In the genomic region with DNA sequence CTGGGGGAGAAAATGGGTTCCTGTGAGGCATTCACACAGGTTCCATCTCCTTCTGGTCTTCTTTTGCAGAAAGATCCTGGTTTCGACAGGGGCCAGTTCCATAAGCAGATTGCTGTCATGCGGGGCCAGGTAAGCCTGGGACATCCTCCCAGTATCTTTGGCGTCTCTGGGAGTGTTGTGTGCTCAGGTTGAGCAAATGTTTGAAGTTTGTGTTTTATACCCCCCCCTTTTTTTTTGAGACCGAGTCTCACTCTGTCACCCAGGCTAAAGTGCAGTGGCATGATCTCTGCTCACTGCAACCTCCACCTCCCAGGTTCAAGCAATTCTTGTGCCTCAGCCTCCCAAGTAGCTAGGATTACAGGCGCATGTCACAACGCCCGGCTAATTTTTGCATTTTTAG, we compare ENCODE assay signal across 28 cellular contexts.
"Had no signal": no experiment of that assay in that cellular context is flagged by ENCODE, and none has a peak within 500 bp of the region (broad histone marks: within the 10 kb centered on the region; RNA-seq: fewer than 3 reads in every experiment).

No MANE protein-coding gene starts in this region.

- H3K27me3 Mint-ChIP-seq: dendritic cell treated with granulocyte-macrophage colony-stimulating factor and Interleukin-4, amounts not matched to agents 40 ng/mL and 50 ng/mL, for 4 days; effector memory CD8-positive, alpha-beta T cell had no signal

- H3K4me3 Mint-ChIP-seq: dendritic cell treated with granulocyte-macrophage colony-stimulating factor and Interleukin-4, amounts not matched to agents 40 ng/mL and 50 ng/mL, for 4 days; effector memory CD8-positive, alpha-beta T cell; endodermal cell had no signal

- ATAC-seq: effector memory CD8-positive, alpha-beta T cell; esophagus mucosa; foreskin keratinocyte; gastrocnemius medialis; gastroesophageal sphincter; heart left ventricle; heart right ventricle had no signal

- H3K4me1 ChIP-seq: colonic mucosa, esophagus muscularis mucosa, esophagus squamous epithelium, foreskin keratinocyte, gastrocnemius medialis, gastroesophageal sphincter, heart left ventricle had no signal

- H3K27ac ChIP-seq: colonic mucosa, coronary artery, dorsolateral prefrontal cortex, epithelial cell of prostate, esophagus muscularis mucosa, esophagus squamous epithelium, foreskin keratinocyte, gastrocnemius medialis, gastroesophageal sphincter, heart left ventricle, heart right ventricle had no signal

- DNase-seq: colonic mucosa; cortex of kidney; dermis blood vessel endothelial cell; dorsolateral prefrontal cortex; effector CD4-positive, alpha-beta T cell; effector CD8-positive, alpha-beta T cell; effector memory CD4-positive, alpha-beta T cell; effector memory CD8-positive, alpha-beta T cell; endodermal cell; esophagus squamous epithelium; foreskin fibroblast; foreskin keratinocyte; foreskin melanocyte; gastrocnemius medialis; glutamatergic neuron; head of caudate nucleus; heart left ventricle; heart right ventricle had no signal

- H3K27ac Mint-ChIP-seq: endodermal cell had no signal

- H3K36me3 ChIP-seq: colonic mucosa had no signal

- H3K9me3 Mint-ChIP-seq: dendritic cell treated with granulocyte-macrophage colony-stimulating factor and Interleukin-4, amounts not matched to agents 40 ng/mL and 50 ng/mL, for 4 days; effector memory CD8-positive, alpha-beta T cell; endodermal cell had no signal

- H3K9me3 ChIP-seq: colonic mucosa, esophagus muscularis mucosa, esophagus squamous epithelium, gastrocnemius medialis, gastroesophageal sphincter, heart left ventricle, heart right ventricle had no signal

- H3K4me3 ChIP-seq: colonic mucosa, coronary artery, dorsolateral prefrontal cortex, esophagus muscularis mucosa, esophagus squamous epithelium, gastrocnemius medialis, gastroesophageal sphincter, heart left ventricle, heart right ventricle had no signal

- H3K4me1 Mint-ChIP-seq: endodermal cell had no signal

- FAIRE-seq: colon, endometrium, endothelial cell of umbilical vein, frontal cortex had no signal

- H3K27me3 ChIP-seq: colonic mucosa, dorsolateral prefrontal cortex, esophagus muscularis mucosa, esophagus squamous epithelium, foreskin keratinocyte, gastrocnemius medialis, gastroesophageal sphincter, heart left ventricle, heart right ventricle had no signal
